Comparison of ENCODE assay signal across 1 cellular context in the genomic region with DNA sequence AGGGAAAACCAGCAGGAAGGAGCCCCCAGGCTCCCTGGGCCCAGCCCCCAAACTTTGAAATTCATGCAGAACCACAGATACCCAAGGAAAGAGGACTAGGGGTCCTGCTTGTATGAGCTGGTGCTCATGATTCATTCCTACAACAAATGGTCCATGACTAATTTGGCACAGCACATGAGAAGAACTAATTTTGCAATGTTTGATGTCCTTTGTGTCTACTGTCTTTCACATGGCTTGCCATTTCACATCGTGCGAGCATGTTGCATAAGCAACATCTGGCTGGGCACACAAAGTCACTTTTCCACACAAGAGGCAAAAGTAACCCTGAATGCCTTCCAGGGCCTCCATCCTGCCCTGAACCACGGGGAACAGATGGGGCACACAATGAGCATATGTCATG.
TF ChIP-seq lines count a peak whose summit lies in the region.

No MANE protein-coding gene starts in this region.

TF ChIP-seq in SK-N-SH treated with all-trans-retinoic acid at 6 μM for 48 hours, 23 proteins besides CTCF, POLR2A, EP300 and RAD21 (continued from another document):
- TF ChIP-seq TCF4 (CRISPR knock-in tag; IDR thresholded peaks at IDR 0.05; ENCODE audit: borderline replicate concordance) (no peak), ISL1 (CRISPR knock-in tag; IDR thresholded peaks at IDR 0.05) (no peak), RARB (CRISPR knock-in tag; IDR thresholded peaks at IDR 0.05) (no peak), TOX (CRISPR knock-in tag; IDR thresholded peaks at IDR 0.05; ENCODE audit: borderline replicate concordance) (no peak), ZNF8 (CRISPR knock-in tag; IDR thresholded peaks at IDR 0.05) (no peak), POU6F1 (CRISPR knock-in tag; IDR thresholded peaks at IDR 0.05; ENCODE audit: borderline replicate concordance, low read depth) (no peak), CSDC2 (CRISPR knock-in tag; IDR thresholded peaks at IDR 0.05) (no peak), SNAI2 (CRISPR knock-in tag; IDR thresholded peaks at IDR 0.05) (no peak)
- TF ChIP-seq, protein P1, sequence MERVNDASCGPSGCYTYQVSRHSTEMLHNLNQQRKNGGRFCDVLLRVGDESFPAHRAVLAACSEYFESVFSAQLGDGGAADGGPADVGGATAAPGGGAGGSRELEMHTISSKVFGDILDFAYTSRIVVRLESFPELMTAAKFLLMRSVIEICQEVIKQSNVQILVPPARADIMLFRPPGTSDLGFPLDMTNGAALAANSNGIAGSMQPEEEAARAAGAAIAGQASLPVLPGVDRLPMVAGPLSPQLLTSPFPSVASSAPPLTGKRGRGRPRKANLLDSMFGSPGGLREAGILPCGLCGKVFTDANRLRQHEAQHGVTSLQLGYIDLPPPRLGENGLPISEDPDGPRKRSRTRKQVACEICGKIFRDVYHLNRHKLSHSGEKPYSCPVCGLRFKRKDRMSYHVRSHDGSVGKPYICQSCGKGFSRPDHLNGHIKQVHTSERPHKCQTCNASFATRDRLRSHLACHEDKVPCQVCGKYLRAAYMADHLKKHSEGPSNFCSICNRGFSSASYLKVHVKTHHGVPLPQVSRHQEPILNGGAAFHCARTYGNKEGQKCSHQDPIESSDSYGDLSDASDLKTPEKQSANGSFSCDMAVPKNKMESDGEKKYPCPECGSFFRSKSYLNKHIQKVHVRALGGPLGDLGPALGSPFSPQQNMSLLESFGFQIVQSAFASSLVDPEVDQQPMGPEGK (CRISPR knock-in tag; IDR thresholded peaks at IDR 0.05; ENCODE audit: borderline replicate concordance), result no peak
